In the genomic region with DNA sequence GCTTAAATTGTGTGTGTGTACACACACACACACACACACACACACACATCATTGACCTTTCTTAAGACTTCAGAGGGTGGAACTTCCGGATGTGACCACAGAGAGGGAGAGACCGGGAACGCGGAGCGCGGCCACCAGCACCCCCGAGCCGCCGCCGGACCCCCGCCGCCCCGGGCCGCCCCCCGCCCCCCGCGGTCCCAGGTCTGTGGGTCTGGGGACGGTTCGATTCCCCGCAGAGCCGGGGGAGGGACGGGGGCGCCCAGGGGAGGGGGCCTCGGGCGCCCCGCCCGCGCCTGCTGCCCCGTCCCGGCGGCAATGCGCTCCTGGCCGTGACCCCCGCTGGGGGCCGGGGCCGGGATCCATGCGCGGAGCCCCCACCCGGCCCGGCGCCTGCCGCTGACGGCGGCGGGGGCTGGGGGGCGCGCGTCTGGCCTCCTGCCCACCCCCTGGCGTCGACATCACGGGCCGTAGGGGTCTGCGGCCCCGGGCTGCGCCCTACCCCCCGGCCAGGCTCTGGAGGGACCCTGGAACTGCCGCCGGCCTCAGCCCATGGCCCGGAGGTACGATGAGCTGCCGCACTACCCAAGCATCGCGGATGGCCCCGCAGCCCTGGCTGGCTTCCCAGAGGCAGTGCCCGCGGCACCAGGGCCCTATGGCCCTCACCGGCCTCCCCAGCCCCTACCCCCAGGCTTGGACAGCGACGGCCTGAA, we compare ENCODE assay signal across 14 cellular contexts. TPM values are rescaled to one million over a fixed set of nuclear protein-coding genes. Genes with fewer than 3 reads are reported as not detected.
DNase-seq lines count a peak whose midpoint lies in the region; TF ChIP-seq lines count a peak whose summit lies in the region.
"Not testable (repeated sequence)": the region's sequence is repeated elsewhere in the genome, so short reads cannot be mapped to it uniquely, and the experiment has no call there.
"Had no signal": no experiment of that assay in that cellular context is flagged by ENCODE, and none has a peak within 500 bp of the region (broad histone marks: within the 10 kb centered on the region; RNA-seq: fewer than 3 reads in every experiment).

No MANE protein-coding gene starts in this region.

- not testable (repeated sequence) for H3K36me3 Mint-ChIP-seq in progenitor cell of endocrine pancreas (ENCODE audit: insufficient read depth)

- not testable (repeated sequence) for H3K4me1 Mint-ChIP-seq in progenitor cell of endocrine pancreas (ENCODE audit: low read depth)

- H4K91ac ChIP-seq in mesenchymal stem cell (ENCODE audit: low read length): not testable (repeated sequence)

- not testable (repeated sequence) for H3K4me3 ChIP-seq in foreskin fibroblast (ENCODE audit: low read depth in 1 of 2, low read length in 2 of 2); mesenchymal stem cell (ENCODE audit: insufficient read depth in 1 of 2, low read depth in 1 of 2, low read length in 2 of 2)
- peak overlapping the region; percentile 42; the same call in 1 of the 2 replicates for H3K4me3 ChIP-seq in iPS DF 6.9 (ENCODE audit: low read length)

- peak overlapping the region; percentile 73 for H3K4me3 Mint-ChIP-seq in progenitor cell of endocrine pancreas (ENCODE audit: low read depth)

- not testable (repeated sequence) for H3K4ac ChIP-seq in mesenchymal stem cell (ENCODE audit: low read depth in 1 of 2, low read length in 2 of 2)

- WGBS in iPS DF 6.9 (ENCODE audit: insufficient coverage, insufficient read length): no CpG with 5 or more reads among the region's 69 CpGs
- 54% methylated on average over 30 of the region's 69 CpGs for WGBS in mesenchymal stem cell

- peak overlapping the region; percentile 71 for H3K27ac Mint-ChIP-seq in progenitor cell of endocrine pancreas

- not testable (repeated sequence) for H3K79me1 ChIP-seq in mesenchymal stem cell (replicated peaks; ENCODE audit: low read length, poor library complexity, severe bottlenecking)

- H3K27me3 Mint-ChIP-seq in progenitor cell of endocrine pancreas: not testable (repeated sequence)

- not testable (repeated sequence) for H3K27me3 ChIP-seq in iPS DF 6.9 (ENCODE audit: control insufficient read depth, insufficient read depth, low read length); mesenchymal stem cell (ENCODE audit: control insufficient read depth in 1 of 2, insufficient read depth in 1 of 2, low read length in 2 of 2)

- not testable (repeated sequence) for H3K9ac ChIP-seq in mesenchymal stem cell (ENCODE audit: low read length)

- peak overlapping the region; percentile 23 for H2AFZ ChIP-seq in mesenchymal stem cell (ENCODE audit: low read depth, low read length)

- H3K27ac ChIP-seq in iPS DF 6.9 (ENCODE audit: low read length); mesenchymal stem cell (ENCODE audit: low read length, poor library complexity, severe bottlenecking): not testable (repeated sequence)

- not testable (repeated sequence) for H3K36me3 ChIP-seq in iPS DF 6.9 (ENCODE audit: control insufficient read depth, insufficient read depth, low read length); mesenchymal stem cell (ENCODE audit: control insufficient read depth in 1 of 2, insufficient read depth in 2 of 2, low read depth in 1 of 2, low read length in 2 of 2)

- not testable (repeated sequence) for H2BK120ac ChIP-seq in mesenchymal stem cell (ENCODE audit: low read depth, low read length)

- H3K14ac ChIP-seq in mesenchymal stem cell (ENCODE audit: low read length in 2 of 2): not testable (repeated sequence)

- DNase-seq in G401 (ENCODE audit: low spot score) (peak; percentile 28), NCI-H748 (lab: John Stamatoyannopoulos, UW; ENCODE audit: unreplicated experiment) (peak; percentile 60), cerebellar cortex (ENCODE audit: low spot score) (peak; percentile 15), foreskin fibroblast (peak; percentile 1 to 30), mesenchymal stem cell (peak; percentile 7)
- not testable (repeated sequence) for DNase-seq in iPS DF 6.9 (ENCODE audit: low read depth, low spot score); progenitor cell of endocrine pancreas (ENCODE audit: low spot score, unreplicated experiment)

- not testable (repeated sequence) for H2BK12ac ChIP-seq in mesenchymal stem cell (ENCODE audit: low read length in 2 of 2)

- H3K23ac ChIP-seq in mesenchymal stem cell (ENCODE audit: low read length in 2 of 2): not testable (repeated sequence)

- H3K4me1 ChIP-seq in iPS DF 6.9 (ENCODE audit: control insufficient read depth, insufficient read depth, low read length); mesenchymal stem cell (ENCODE audit: control insufficient read depth, insufficient read depth, low read depth, low read length): not testable (repeated sequence)

- in situ Hi-C loops in G401 (cut with HindIII; ENCODE audit: low sequenced_read_pairs): not testable (repeated sequence)

- TF ChIP-seq CTCF in foreskin fibroblast (IDR thresholded peaks at IDR 0.05; ENCODE audit: low read depth, low read length); progenitor cell of endocrine pancreas (IDR thresholded peaks at IDR 0.05; ENCODE audit: unreplicated experiment): not testable (repeated sequence)

- not testable (repeated sequence) for H2AK5ac ChIP-seq in mesenchymal stem cell (ENCODE audit: low read length, severe bottlenecking)

- H2BK15ac ChIP-seq in mesenchymal stem cell (ENCODE audit: low read depth, poor library complexity, severe bottlenecking): not testable (repeated sequence)

- not testable (repeated sequence) for H2BK5ac ChIP-seq in mesenchymal stem cell (ENCODE audit: low read depth, low read length, poor library complexity, severe bottlenecking)

- H3K18ac ChIP-seq in mesenchymal stem cell (ENCODE audit: low read depth in 1 of 2, low read length in 2 of 2): not testable (repeated sequence)

- not testable (repeated sequence) for H3K4me2 ChIP-seq in mesenchymal stem cell (ENCODE audit: low read length, poor library complexity, severe bottlenecking)

- H3K9me3 ChIP-seq in iPS DF 6.9 (ENCODE audit: control insufficient read depth, insufficient read depth, low read length); mesenchymal stem cell (ENCODE audit: control insufficient read depth, low read length): not testable (repeated sequence)

- not testable (repeated sequence) for H3K9me3 Mint-ChIP-seq in progenitor cell of endocrine pancreas (ENCODE audit: low read depth)

- not testable (repeated sequence) for H4K8ac ChIP-seq in mesenchymal stem cell (ENCODE audit: low read length)

RNA-seq across cellular contexts. Expression of gene CDRT15L2, which starts 9.4 kb away (rescaled TPM):
- not detected in 2 replicates for total RNA-seq in G401 (2014; rRNA removed; shearing (Covaris generic))
- polyA plus RNA-seq in mesenchymal stem cell (2013, experiment 1 of 2): not detected
- polyA plus RNA-seq in mesenchymal stem cell (2013, experiment 2 of 2): not detected
- not detected in 2 replicates for total RNA-seq in progenitor cell of endocrine pancreas
- total RNA-seq: activated naive CD4-positive, alpha-beta T cell treated with anti-CD3 and anti-CD28 coated beads, Interleukin-2, amount 50 U/mL, for 72 hours; activated T-helper 1 cell treated with anti-CD3 and anti-CD28 coated beads, Interleukin-12 subunit alpha, Interleukin-12 subunit beta, Interleukin-2, Interleukin-4 antibody, amounts not matched to agents 30 ng/mL and 10 ng/mL and 1 ng/mL, durations not matched to agents 14 hours and 24 hours and 36 hours; Daoy; esophagus mucosa; lung; pulmonary artery endothelial cell; Right ventricle myocardium superior had no signal
- polyA plus RNA-seq: lung had no signal
